13 cellular contexts compared by ENCODE assay signal in genomic region chr16:57675752-57676623, GRCh38. TPM values are rescaled to one million over a fixed set of nuclear protein-coding genes. Genes with fewer than 3 reads are reported as not detected.
DNase-seq lines count a peak whose midpoint lies in the region; TF ChIP-seq lines count a peak whose summit lies in the region.
"Had no signal": no experiment of that assay in that cellular context is flagged by ENCODE, and none has a peak within 500 bp of the region (broad histone marks: within the 10 kb centered on the region; RNA-seq: fewer than 3 reads in every experiment).

No MANE protein-coding gene starts in this region.

- WGBS in smooth muscle cell (ENCODE audit: low lambda C conversion rate) = 44% methylated on average over 13 of the region's 13 CpGs

- no peaks in the 10 kb centered on the region for H3F3A ChIP-seq in smooth muscle cell (ENCODE audit: low read depth)

- H3K9me3 ChIP-seq in right atrium auricular region (no peaks in the 10 kb centered on the region), smooth muscle cell (replicated peaks; ENCODE audit: low read depth) (no peaks in the 10 kb centered on the region)

- DNase-seq in NK-92 treated with Interleukin-12 subunit alpha and Interleukin-12 subunit beta, amount 100 ng/mL, for 24 hours (lab: John Stamatoyannopoulos, UW) = peak; percentile 32
- no peak for DNase-seq in NK-92 (lab: John Stamatoyannopoulos, UW; ENCODE audit: unreplicated experiment)
- DNase-seq in SKM-1 treated with dmso at 0.1 percent for 144 hours (lab: John Stamatoyannopoulos, UW; ENCODE audit: unreplicated experiment) = peak; percentile 62
- peak; percentile 66 for DNase-seq in right atrium auricular region (ENCODE audit: low spot score)
- DNase-seq in smooth muscle cell (lab: John Stamatoyannopoulos, UW; ENCODE audit: unreplicated experiment) = no peak
- no peak for DNase-seq in NCI-H1694 treated with DMSO at 0.1 percent for 48 hours (lab: John Stamatoyannopoulos, UW)
- no peak for DNase-seq in hypothalamus (lab: John Stamatoyannopoulos, UW)
- DNase-seq in DMS79 (lab: John Stamatoyannopoulos, UW) = no peak
- DNase-seq: activated CD4-positive, alpha-beta T cell treated with anti-CD3 and anti-CD28 coated beads, Interleukin-2, amount 50 U/mL, for 1 hour; NCI-H1105; NCI-H526 treated with DMSO at 0.1 percent for 48 hours had no signal

- H4K20me1 ChIP-seq in smooth muscle cell (ENCODE audit: low read depth) = no peaks in the 10 kb centered on the region

- no peaks in the 10 kb centered on the region for H3K79me2 ChIP-seq in smooth muscle cell (ENCODE audit: low read depth)

- H3K4me1 ChIP-seq in right atrium auricular region (peaks cover 0 to 9% of the 10 kb centered on the region in 2 donors), smooth muscle cell (ENCODE audit: low read depth) (peaks cover 12% of the 10 kb centered on the region)

- no peak overlapping the region for H3K4me2 ChIP-seq in smooth muscle cell

- no peaks in the 10 kb centered on the region for H3K27me3 ChIP-seq in right atrium auricular region
- no peaks in the 10 kb centered on the region for H3K27me3 ChIP-seq in smooth muscle cell (ENCODE audit: low read depth)

- H3K27ac ChIP-seq in right atrium auricular region (no peak overlapping the region), smooth muscle cell (ENCODE audit: low read depth) (no peak overlapping the region)

- TF ChIP-seq CTCF in right atrium auricular region (IDR thresholded peaks at IDR 0.05) = no peak
- no peak for TF ChIP-seq CTCF in smooth muscle cell (IDR thresholded peaks at IDR 0.05; ENCODE audit: borderline replicate concordance, insufficient read depth, poor library complexity, severe bottlenecking)

- no peaks in the 10 kb centered on the region for H3K36me3 ChIP-seq in right atrium auricular region
- H3K36me3 ChIP-seq in smooth muscle cell (ENCODE audit: low read depth) = no peaks in the 10 kb centered on the region

- no peak overlapping the region for H3K9ac ChIP-seq in smooth muscle cell (ENCODE audit: low read depth)

- peak overlapping the region; percentile 72 for H2AFZ ChIP-seq in smooth muscle cell (ENCODE audit: low read depth)

- no peak overlapping the region for H3K4me3 ChIP-seq in right atrium auricular region
- H3K4me3 ChIP-seq in smooth muscle cell = no peak overlapping the region

RNA-seq across cellular contexts. Expression of gene ADGRG3, which starts 7.9 kb away (rescaled TPM):
- total RNA-seq in right atrium auricular region (1 to 10 TPM in 1 of 2 donors, under 1 TPM in 1; 0.75 to 1.0 TPM), smooth muscle cell (0.13 TPM in 1 of 2 replicates, not detected in the other)
- polyA plus RNA-seq in smooth muscle cell = not detected in 2 replicates
- total RNA-seq: myocyte had no signal

RNA-seq across cellular contexts. Expression of gene DRC7, which starts 18.6 kb away (rescaled TPM):
- total RNA-seq in right atrium auricular region = not detected
- total RNA-seq in smooth muscle cell = 0.94 TPM in 1 of 2 replicates, not detected in the other
- polyA plus RNA-seq in smooth muscle cell = not detected in 2 replicates
- total RNA-seq: epithelial cell of proximal tubule, myocyte had no signal

RNA-seq across cellular contexts. Expression of gene ADGRG1, which starts 47.6 kb away (rescaled TPM):
- 10 to 100 TPM; 12.6 to 25.5 TPM for total RNA-seq in right atrium auricular region
- 27.3 and 32.0 TPM in 2 replicates for total RNA-seq in smooth muscle cell
- 15.3 and 71.2 TPM in 2 replicates for polyA plus RNA-seq in smooth muscle cell

RNA-seq across cellular contexts. Expression of gene KATNB1, which starts 59.6 kb away (rescaled TPM):
- total RNA-seq in right atrium auricular region (10 to 100 TPM; 11.7 TPM), smooth muscle cell (11.9 and 15.5 TPM in 2 replicates)
- polyA plus RNA-seq in smooth muscle cell = 14.2 and 23.6 TPM in 2 replicates

Comparison
In these comparisons a context has a peak if more than half of its experiments do, and no peak if none do; other contexts are left out.
1. DNase-seq: peak in NK-92 treated with Interleukin-12 subunit alpha and Interleukin-12 subunit beta, amount 100 ng/mL, for 24 hours (single experiment), SKM-1 treated with dmso at 0.1 percent for 144 hours (single experiment) and right atrium auricular region (single experiment); none in NK-92 (single experiment), smooth muscle cell (single experiment), NCI-H1694 treated with DMSO at 0.1 percent for 48 hours (single experiment), hypothalamus (0 of 51) and DMS79 (single experiment).